In the genomic region with DNA sequence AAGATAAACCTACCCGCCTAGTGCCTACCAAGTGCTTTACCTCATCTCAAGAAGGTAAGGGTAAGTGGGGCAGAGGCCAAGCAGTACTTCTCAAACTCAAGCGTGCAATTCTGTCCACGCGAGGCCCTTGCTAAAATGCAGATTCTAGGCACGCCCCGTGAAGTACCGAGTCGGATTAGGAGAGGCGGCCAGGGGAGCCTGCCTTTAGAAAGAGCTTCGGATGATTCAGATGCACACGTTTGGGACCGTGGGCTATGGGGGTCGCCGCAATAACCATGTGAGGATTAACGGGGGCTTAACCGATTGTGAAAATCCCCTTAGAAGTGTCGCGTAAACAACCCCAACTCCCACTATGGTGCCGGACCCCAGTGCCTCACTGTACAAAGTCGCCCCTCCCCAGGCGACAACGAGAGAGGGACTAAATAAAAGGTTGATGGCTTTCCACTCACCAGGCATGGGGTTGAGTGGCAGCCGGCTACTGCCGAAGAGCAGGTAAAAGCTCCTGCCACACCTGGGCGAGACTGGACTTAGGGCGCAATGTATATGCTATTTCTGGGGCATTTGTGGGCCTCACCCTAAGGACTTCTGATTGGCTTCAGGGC, we compare ENCODE assay signal across 1 cellular context.
TF ChIP-seq lines count a peak whose summit lies in the region.

No MANE protein-coding gene starts in this region.

TF ChIP-seq in Ishikawa, 13 proteins besides CTCF, POLR2A, EP300 and RAD21 (continued from another document):
- TF ChIP-seq, protein P1, sequence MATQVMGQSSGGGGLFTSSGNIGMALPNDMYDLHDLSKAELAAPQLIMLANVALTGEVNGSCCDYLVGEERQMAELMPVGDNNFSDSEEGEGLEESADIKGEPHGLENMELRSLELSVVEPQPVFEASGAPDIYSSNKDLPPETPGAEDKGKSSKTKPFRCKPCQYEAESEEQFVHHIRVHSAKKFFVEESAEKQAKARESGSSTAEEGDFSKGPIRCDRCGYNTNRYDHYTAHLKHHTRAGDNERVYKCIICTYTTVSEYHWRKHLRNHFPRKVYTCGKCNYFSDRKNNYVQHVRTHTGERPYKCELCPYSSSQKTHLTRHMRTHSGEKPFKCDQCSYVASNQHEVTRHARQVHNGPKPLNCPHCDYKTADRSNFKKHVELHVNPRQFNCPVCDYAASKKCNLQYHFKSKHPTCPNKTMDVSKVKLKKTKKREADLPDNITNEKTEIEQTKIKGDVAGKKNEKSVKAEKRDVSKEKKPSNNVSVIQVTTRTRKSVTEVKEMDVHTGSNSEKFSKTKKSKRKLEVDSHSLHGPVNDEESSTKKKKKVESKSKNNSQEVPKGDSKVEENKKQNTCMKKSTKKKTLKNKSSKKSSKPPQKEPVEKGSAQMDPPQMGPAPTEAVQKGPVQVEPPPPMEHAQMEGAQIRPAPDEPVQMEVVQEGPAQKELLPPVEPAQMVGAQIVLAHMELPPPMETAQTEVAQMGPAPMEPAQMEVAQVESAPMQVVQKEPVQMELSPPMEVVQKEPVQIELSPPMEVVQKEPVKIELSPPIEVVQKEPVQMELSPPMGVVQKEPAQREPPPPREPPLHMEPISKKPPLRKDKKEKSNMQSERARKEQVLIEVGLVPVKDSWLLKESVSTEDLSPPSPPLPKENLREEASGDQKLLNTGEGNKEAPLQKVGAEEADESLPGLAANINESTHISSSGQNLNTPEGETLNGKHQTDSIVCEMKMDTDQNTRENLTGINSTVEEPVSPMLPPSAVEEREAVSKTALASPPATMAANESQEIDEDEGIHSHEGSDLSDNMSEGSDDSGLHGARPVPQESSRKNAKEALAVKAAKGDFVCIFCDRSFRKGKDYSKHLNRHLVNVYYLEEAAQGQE (IDR thresholded peaks at IDR 0.05; ENCODE audit: low read depth): no peak
